In genomic region chr5:123670981-123671557, GRCh38 we compare ENCODE assay signal across 8 cellular contexts.
DNase-seq lines count a peak whose midpoint lies in the region; ATAC-seq and TF ChIP-seq lines count a peak whose summit lies in the region.

No MANE protein-coding gene starts in this region.

- H3K27ac Mint-ChIP-seq in activated CD8-positive, alpha-beta T cell treated with anti-CD3 and anti-CD28 coated beads, Interleukin-2, amount 10 ng/mL, durations not matched to agents 7 days and 5 days: no peak overlapping the region

- DNase-seq in DMS53 (lab: John Stamatoyannopoulos, UW) (peak; percentile 76), HEK293T (ENCODE audit: extremely low spot score) (peak; percentile 42), NCI-H2227 treated with DMSO at 0.1 percent for 48 hours (lab: John Stamatoyannopoulos, UW) (peak; percentile 48), fibroblast of peridontal ligament (ENCODE audit: extremely low read depth) (peak; percentile 75), occipital lobe (lab: John Stamatoyannopoulos, UW) (peak; percentile 3)
- DNase-seq in activated CD8-positive, alpha-beta T cell treated with anti-CD3 and anti-CD28 coated beads, Interleukin-2, amount 10 ng/mL, durations not matched to agents 7 days and 5 days: peak; percentile 61

- POLR2A ChIA-PET in HEK293T (lab: Yijun Ruan, JAX): no interaction called here
- POLR2A ChIA-PET in activated CD8-positive, alpha-beta T cell treated with anti-CD3 and anti-CD28 coated beads, Interleukin-2, amount 10 ng/mL, durations not matched to agents 7 days and 5 days (lab: Charles Lee): no interaction called here

- H3K4me1 Mint-ChIP-seq in activated CD8-positive, alpha-beta T cell treated with anti-CD3 and anti-CD28 coated beads, Interleukin-2, amount 10 ng/mL, durations not matched to agents 7 days and 5 days (ENCODE audit: low read depth): no peaks in the 10 kb centered on the region

- CTCF ChIA-PET in HEK293T (lab: Yijun Ruan, JAX): interaction anchor here (0.6 to 0.7 kb wide), 13 partner anchors 11 to 1653 kb away, joined by 3 to 5 read pairs (median 3); no protein-coding TSS in a partner anchor
- CTCF ChIA-PET in activated CD8-positive, alpha-beta T cell treated with anti-CD3 and anti-CD28 coated beads, Interleukin-2, amount 10 ng/mL, durations not matched to agents 7 days and 5 days (lab: Charles Lee): interaction anchor here (0.9 kb wide), 1 partner anchor 12 kb away, joined by 3 read pairs; no protein-coding TSS in a partner anchor

- no peaks in the 10 kb centered on the region for H3K9me3 Mint-ChIP-seq in activated CD8-positive, alpha-beta T cell treated with anti-CD3 and anti-CD28 coated beads, Interleukin-2, amount 10 ng/mL, durations not matched to agents 7 days and 5 days (ENCODE audit: insufficient read depth)

- no peak overlapping the region for H3K4me3 Mint-ChIP-seq in activated CD8-positive, alpha-beta T cell treated with anti-CD3 and anti-CD28 coated beads, Interleukin-2, amount 10 ng/mL, durations not matched to agents 7 days and 5 days

- ATAC-seq in activated CD8-positive, alpha-beta T cell treated with anti-CD3 and anti-CD28 coated beads, Interleukin-2, amount 10 ng/mL, durations not matched to agents 7 days and 5 days: no peak
- ATAC-seq in GM18520 (IDR thresholded peaks at IDR 0.05; ENCODE audit: unreplicated experiment) (no peak), HG02623 (IDR thresholded peaks at IDR 0.05; ENCODE audit: unreplicated experiment) (no peak)

- no peaks in the 10 kb centered on the region for H3K36me3 Mint-ChIP-seq in activated CD8-positive, alpha-beta T cell treated with anti-CD3 and anti-CD28 coated beads, Interleukin-2, amount 10 ng/mL, durations not matched to agents 7 days and 5 days (ENCODE audit: low read depth)

- H3K27me3 Mint-ChIP-seq in activated CD8-positive, alpha-beta T cell treated with anti-CD3 and anti-CD28 coated beads, Interleukin-2, amount 10 ng/mL, durations not matched to agents 7 days and 5 days (ENCODE audit: low read depth): no peaks in the 10 kb centered on the region

TF ChIP-seq in HEK293T, 16 proteins besides CTCF, POLR2A, EP300 and RAD21:
- TF ChIP-seq NFRKB (IDR thresholded peaks at IDR 0.05): no peak
- TF ChIP-seq ZNF384 (IDR thresholded peaks at IDR 0.05): peak; percentile 100

Comparison
In these comparisons a context has a peak if more than half of its experiments do, and no peak if none do; other contexts are left out.
1. DNase-seq: peak in every context shown above with its lines; median percentile 76 in DMS53; 75 in fibroblast of peridontal ligament; 61 in activated CD8-positive, alpha-beta T cell treated with anti-CD3 and anti-CD28 coated beads, Interleukin-2, amount 10 ng/mL, durations not matched to agents 7 days and 5 days; 48 in NCI-H2227 treated with DMSO at 0.1 percent for 48 hours; 42 in HEK293T; 3 in occipital lobe.